Comparison of ENCODE assay signal across 1 cellular context in the genomic region with DNA sequence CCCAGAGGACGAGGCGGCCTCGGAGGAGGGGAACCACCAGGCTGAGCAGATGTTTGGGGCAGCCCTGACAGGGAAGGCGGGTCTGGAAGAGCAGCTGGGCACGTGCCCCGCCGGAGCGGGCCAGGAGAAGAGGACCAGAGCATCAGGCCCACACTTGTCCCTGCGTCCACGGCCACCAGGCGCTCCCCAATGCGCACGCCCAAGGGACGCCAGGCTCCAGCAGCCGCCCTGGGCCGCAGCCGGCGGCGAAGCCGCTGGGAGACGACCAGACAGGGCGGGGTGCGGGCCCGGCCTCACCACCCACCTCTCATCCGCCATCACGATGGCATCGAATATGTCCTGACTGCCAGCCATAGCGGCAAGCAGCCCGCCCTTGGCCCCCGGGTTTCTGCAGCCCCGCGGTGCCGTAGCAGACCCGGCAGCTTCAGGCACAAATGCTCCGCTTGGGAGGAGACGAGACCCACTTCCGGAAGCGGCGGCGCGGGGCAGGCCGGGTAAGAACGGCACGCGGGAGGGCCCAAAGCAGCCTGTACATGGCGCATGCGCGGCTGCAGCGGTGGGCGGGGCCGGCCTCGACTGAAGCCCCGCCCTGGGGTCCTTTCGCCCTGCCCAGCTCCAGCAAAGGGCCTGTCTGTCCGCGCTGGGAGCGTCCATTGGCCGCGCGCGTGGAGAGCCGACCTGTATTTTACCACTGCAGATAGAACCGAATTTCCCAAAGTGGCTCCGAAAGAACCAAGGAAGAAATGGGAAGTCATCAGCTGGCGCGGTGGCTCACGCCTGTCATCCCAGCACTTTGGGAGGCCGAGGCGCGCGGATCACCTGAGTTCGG.
TF ChIP-seq lines count a peak whose summit lies in the region.

A gene with protein sequence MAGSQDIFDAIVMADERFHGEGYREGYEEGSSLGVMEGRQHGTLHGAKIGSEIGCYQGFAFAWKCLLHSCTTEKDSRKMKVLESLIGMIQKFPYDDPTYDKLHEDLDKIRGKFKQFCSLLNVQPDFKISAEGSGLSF (minus strand): TSS at position 468 of the 829 bp plus-strand sequence. CDS start 114 bp downstream, at position 354.

TF ChIP-seq in HEK293, 187 proteins besides CTCF, POLR2A, EP300 and RAD21 (continued from another document):
- TF ChIP-seq ZBTB48 (tag by site-specific recombination; IDR thresholded peaks at IDR 0.05) (0 out of 2 replicates have a peak, but pooled peaks have one; percentile 35), ZFP37 (tag by site-specific recombination; IDR thresholded peaks at IDR 0.05) (0 out of 2 replicates have a peak, but pooled peaks have one; percentile 67), YY1 (tag by site-specific recombination; IDR thresholded peaks at IDR 0.05) (peak; percentile 41; the same call in 1 of the 2 replicates), ZNF629 (tag by site-specific recombination; IDR thresholded peaks at IDR 0.05) (peak; percentile 23; the same call in 1 of the 2 replicates), ZNF677 (tag by site-specific recombination; IDR thresholded peaks at IDR 0.05) (peak; percentile 66; the same call in 1 of the 2 replicates), ZSCAN23 (tag by site-specific recombination; IDR thresholded peaks at IDR 0.05) (no peak), ZEB2 (tag by site-specific recombination; IDR thresholded peaks at IDR 0.05) (peak; percentile 44; the same call in 1 of the 2 replicates), ZNF146 (tag by site-specific recombination; IDR thresholded peaks at IDR 0.05) (peak; percentile 5; the same call in 1 of the 2 replicates), ZNF610 (tag by site-specific recombination; IDR thresholded peaks at IDR 0.05; ENCODE audit: borderline replicate concordance) (peak; percentile 71), SETDB1 (IDR thresholded peaks at IDR 0.05; ENCODE audit: insufficient read length, low read length) (no peak), ZFP69B (tag by site-specific recombination; IDR thresholded peaks at IDR 0.05) (peak; percentile 27; the same call in 1 of the 2 replicates), WT1 (tag by site-specific recombination; IDR thresholded peaks at IDR 0.05) (0 out of 2 replicates have a peak, but pooled peaks have one; percentile 12), ZXDB (tag by site-specific recombination; IDR thresholded peaks at IDR 0.05) (peak; percentile 44; the same call in 1 of the 2 replicates), ZNF341 (tag by site-specific recombination; IDR thresholded peaks at IDR 0.05; ENCODE audit: low read depth) (peak; percentile 41; the same call in 1 of the 2 replicates)
- TF ChIP-seq, protein P1, sequence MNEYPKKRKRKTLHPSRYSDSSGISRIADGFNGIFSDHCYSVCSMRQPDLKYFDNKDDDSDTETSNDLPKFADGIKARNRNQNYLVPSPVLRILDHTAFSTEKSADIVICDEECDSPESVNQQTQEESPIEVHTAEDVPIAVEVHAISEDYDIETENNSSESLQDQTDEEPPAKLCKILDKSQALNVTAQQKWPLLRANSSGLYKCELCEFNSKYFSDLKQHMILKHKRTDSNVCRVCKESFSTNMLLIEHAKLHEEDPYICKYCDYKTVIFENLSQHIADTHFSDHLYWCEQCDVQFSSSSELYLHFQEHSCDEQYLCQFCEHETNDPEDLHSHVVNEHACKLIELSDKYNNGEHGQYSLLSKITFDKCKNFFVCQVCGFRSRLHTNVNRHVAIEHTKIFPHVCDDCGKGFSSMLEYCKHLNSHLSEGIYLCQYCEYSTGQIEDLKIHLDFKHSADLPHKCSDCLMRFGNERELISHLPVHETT (tag by site-specific recombination; IDR thresholded peaks at IDR 0.05) = no peak
- TF ChIP-seq, protein P2, sequence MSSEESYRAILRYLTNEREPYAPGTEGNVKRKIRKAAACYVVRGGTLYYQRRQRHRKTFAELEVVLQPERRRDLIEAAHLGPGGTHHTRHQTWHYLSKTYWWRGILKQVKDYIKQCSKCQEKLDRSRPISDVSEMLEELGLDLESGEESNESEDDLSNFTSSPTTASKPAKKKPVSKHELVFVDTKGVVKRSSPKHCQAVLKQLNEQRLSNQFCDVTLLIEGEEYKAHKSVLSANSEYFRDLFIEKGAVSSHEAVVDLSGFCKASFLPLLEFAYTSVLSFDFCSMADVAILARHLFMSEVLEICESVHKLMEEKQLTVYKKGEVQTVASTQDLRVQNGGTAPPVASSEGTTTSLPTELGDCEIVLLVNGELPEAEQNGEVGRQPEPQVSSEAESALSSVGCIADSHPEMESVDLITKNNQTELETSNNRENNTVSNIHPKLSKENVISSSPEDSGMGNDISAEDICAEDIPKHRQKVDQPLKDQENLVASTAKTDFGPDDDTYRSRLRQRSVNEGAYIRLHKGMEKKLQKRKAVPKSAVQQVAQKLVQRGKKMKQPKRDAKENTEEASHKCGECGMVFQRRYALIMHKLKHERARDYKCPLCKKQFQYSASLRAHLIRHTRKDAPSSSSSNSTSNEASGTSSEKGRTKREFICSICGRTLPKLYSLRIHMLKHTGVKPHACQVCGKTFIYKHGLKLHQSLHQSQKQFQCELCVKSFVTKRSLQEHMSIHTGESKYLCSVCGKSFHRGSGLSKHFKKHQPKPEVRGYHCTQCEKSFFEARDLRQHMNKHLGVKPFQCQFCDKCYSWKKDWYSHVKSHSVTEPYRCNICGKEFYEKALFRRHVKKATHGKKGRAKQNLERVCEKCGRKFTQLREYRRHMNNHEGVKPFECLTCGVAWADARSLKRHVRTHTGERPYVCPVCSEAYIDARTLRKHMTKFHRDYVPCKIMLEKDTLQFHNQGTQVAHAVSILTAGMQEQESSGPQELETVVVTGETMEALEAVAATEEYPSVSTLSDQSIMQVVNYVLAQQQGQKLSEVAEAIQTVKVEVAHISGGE (tag by site-specific recombination; conservative IDR thresholded peaks at IDR 0.05; ENCODE audit: low read depth) = peak; percentile 45; the same call in 1 of the 2 replicates
- TF ChIP-seq, protein P3, sequence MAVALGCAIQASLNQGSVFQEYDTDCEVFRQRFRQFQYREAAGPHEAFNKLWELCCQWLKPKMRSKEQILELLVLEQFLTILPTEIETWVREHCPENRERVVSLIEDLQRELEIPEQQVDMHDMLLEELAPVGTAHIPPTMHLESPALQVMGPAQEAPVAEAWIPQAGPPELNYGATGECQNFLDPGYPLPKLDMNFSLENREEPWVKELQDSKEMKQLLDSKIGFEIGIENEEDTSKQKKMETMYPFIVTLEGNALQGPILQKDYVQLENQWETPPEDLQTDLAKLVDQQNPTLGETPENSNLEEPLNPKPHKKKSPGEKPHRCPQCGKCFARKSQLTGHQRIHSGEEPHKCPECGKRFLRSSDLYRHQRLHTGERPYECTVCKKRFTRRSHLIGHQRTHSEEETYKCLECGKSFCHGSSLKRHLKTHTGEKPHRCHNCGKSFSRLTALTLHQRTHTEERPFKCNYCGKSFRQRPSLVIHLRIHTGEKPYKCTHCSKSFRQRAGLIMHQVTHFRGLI (tag by site-specific recombination; IDR thresholded peaks at IDR 0.05) = no peak
- TF ChIP-seq, protein P4, sequence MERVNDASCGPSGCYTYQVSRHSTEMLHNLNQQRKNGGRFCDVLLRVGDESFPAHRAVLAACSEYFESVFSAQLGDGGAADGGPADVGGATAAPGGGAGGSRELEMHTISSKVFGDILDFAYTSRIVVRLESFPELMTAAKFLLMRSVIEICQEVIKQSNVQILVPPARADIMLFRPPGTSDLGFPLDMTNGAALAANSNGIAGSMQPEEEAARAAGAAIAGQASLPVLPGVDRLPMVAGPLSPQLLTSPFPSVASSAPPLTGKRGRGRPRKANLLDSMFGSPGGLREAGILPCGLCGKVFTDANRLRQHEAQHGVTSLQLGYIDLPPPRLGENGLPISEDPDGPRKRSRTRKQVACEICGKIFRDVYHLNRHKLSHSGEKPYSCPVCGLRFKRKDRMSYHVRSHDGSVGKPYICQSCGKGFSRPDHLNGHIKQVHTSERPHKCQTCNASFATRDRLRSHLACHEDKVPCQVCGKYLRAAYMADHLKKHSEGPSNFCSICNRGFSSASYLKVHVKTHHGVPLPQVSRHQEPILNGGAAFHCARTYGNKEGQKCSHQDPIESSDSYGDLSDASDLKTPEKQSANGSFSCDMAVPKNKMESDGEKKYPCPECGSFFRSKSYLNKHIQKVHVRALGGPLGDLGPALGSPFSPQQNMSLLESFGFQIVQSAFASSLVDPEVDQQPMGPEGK (tag by site-specific recombination; IDR thresholded peaks at IDR 0.05) = 0 out of 2 replicates have a peak, but pooled peaks have one; percentile 23
